In the genomic region with DNA sequence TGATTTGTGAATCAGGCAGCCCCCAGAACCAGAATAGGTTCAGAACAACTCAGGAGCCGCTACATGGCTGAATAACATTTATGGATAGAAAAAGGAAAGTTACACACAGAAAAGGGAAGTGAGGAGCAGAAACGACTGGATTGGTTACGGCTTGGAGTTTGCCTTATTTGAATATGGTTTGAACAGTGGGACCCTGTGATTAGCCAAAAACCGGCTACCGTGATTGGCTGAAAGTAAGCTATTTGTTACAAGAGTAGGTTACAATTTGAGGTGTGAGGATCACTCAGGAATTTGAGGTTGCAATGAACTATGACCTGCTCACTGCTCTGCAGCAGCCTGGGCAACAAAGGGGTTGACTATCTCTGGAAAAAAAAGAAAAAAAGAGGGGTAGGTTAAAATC, we compare ENCODE assay signal across 18 cellular contexts.
DNase-seq lines count a peak whose midpoint lies in the region; ATAC-seq and TF ChIP-seq lines count a peak whose summit lies in the region.
"Had no signal": no experiment of that assay in that cellular context is flagged by ENCODE, and none has a peak within 500 bp of the region (broad histone marks: within the 10 kb centered on the region; RNA-seq: fewer than 3 reads in every experiment).

No MANE protein-coding gene starts in this region.

- H3K27ac ChIP-seq in iPS-18a (ENCODE audit: low read length) (peak overlapping the region; percentile 58), thyroid gland (peak overlapping the region in 1 of 3 donors; percentile 72)
- H3K27ac ChIP-seq: HL-60, KMS-11 had no signal

- peaks cover 34% of the 10 kb centered on the region for H3K4me1 Mint-ChIP-seq in neural crest cell
- H3K4me1 Mint-ChIP-seq: CD14-positive monocyte had no signal

- peak overlapping the region; percentile 89 for H3K27ac Mint-ChIP-seq in neural crest cell (ENCODE audit: unreplicated experiment)
- H3K27ac Mint-ChIP-seq: CD14-positive monocyte had no signal

- ATAC-seq in HG02840 (IDR thresholded peaks at IDR 0.05; ENCODE audit: low FRiP score, unreplicated experiment): no peak
- no peak for ATAC-seq in HG02610 (IDR thresholded peaks at IDR 0.05; ENCODE audit: unreplicated experiment)
- ATAC-seq: HepG2 had no signal

- TF ChIP-seq POLR2A in thyroid gland (IDR thresholded peaks at IDR 0.05): no peak

- H3K27me3 ChIP-seq in NT2/D1 (ENCODE audit: insufficient read depth, insufficient read length) (no peaks in the 10 kb centered on the region), iPS-18a (ENCODE audit: control insufficient read depth, insufficient read depth, low read length) (no peaks in the 10 kb centered on the region), thyroid gland (no peaks in the 10 kb centered on the region)
- H3K27me3 ChIP-seq: MG63 had no signal

- H3K27me3 Mint-ChIP-seq in neural crest cell (ENCODE audit: low read depth): no peaks in the 10 kb centered on the region

- no peak overlapping the region for H3K4me3 ChIP-seq in NT2/D1 (ENCODE audit: insufficient read length, low read depth)
- H3K4me3 ChIP-seq in iPS-18a (ENCODE audit: low read length): peak overlapping the region; percentile 11
- no peak overlapping the region for H3K4me3 ChIP-seq in thyroid gland (replicated peaks in 1 of 3)
- H3K4me3 ChIP-seq: MG63 had no signal

- DNase-seq in H4 (ENCODE audit: low spot score) (peak; percentile 11), NT2/D1 (ENCODE audit: low read depth, low spot score) (peak; percentile 13), neural crest cell (ENCODE audit: low read depth, low spot score) (peak; percentile 6), NCI-H446 treated with DMSO at 0.1 percent for 48 hours (lab: John Stamatoyannopoulos, UW) (no peak), thyroid gland (no peak)
- DNase-seq: Caco-2, MG63, NCI-H1092 treated with DMSO at 0.1 percent for 48 hours, NCI-H1694, NCI-H446, NCI-H748 treated with DMSO at 0.1 percent for 48 hours had no signal

- no peak for TF ChIP-seq CTCF in neural crest cell (conservative IDR thresholded peaks at IDR 0.05)
- no peak for TF ChIP-seq CTCF in thyroid gland (IDR thresholded peaks at IDR 0.05)

- no peak overlapping the region for H3K9ac ChIP-seq in NT2/D1 (ENCODE audit: insufficient read length, low read depth)
- peak overlapping the region; percentile 34 for H3K9ac ChIP-seq in iPS-18a (ENCODE audit: low read length)
- H3K9ac ChIP-seq: KMS-11 had no signal

- H3K9me3 ChIP-seq in NT2/D1 (ENCODE audit: insufficient read depth, low read length) (0 out of 2 replicates have a peak, but pooled peaks cover 10% of the 10 kb centered on the region), iPS-18a (ENCODE audit: control insufficient read depth, low read depth, low read length) (no peaks in the 10 kb centered on the region), thyroid gland (no peaks in the 10 kb centered on the region)
- H3K9me3 ChIP-seq: Caco-2, MG63 had no signal

- H3K4me1 ChIP-seq in NT2/D1 (ENCODE audit: insufficient read depth, insufficient read length) (peaks cover 2% of the 10 kb centered on the region), iPS-18a (ENCODE audit: control insufficient read depth, low read depth, low read length) (peaks cover 44% of the 10 kb centered on the region), thyroid gland (peaks cover 22 to 29% of the 10 kb centered on the region in 2 donors)
- H3K4me1 ChIP-seq: Caco-2 had no signal

- H3K4me3 Mint-ChIP-seq in neural crest cell: peak overlapping the region; percentile 41
- H3K4me3 Mint-ChIP-seq: CD14-positive monocyte had no signal

- WGBS in thyroid gland, 2 donors: 85% methylated on average over 5 of the region's 5 CpGs

- intact Hi-C loops in thyroid gland (cut with DNase I): no loop called here

- H3K36me3 Mint-ChIP-seq in neural crest cell (ENCODE audit: low read depth): no peaks in the 10 kb centered on the region
- H3K36me3 Mint-ChIP-seq: CD14-positive monocyte had no signal

- H3K36me3 ChIP-seq in NT2/D1 (ENCODE audit: insufficient read depth, insufficient read length, low read length) (no peaks in the 10 kb centered on the region), iPS-18a (ENCODE audit: control insufficient read depth, low read depth, low read length) (no peaks in the 10 kb centered on the region), thyroid gland (no peaks in the 10 kb centered on the region)
- H3K36me3 ChIP-seq: MG63 had no signal

- H3K9me3 Mint-ChIP-seq in neural crest cell: peaks cover 7% of the 10 kb centered on the region

Comparison
In these comparisons a context has a peak if more than half of its experiments do, and no peak if none do; other contexts are left out.
1. DNase-seq: peak in H4 (single experiment), NT2/D1 (single experiment) and neural crest cell (single experiment); none in NCI-H446 treated with DMSO at 0.1 percent for 48 hours (single experiment) and thyroid gland (0 of 2).